ENCODE assay signal across 12 cellular contexts in the genomic region with DNA sequence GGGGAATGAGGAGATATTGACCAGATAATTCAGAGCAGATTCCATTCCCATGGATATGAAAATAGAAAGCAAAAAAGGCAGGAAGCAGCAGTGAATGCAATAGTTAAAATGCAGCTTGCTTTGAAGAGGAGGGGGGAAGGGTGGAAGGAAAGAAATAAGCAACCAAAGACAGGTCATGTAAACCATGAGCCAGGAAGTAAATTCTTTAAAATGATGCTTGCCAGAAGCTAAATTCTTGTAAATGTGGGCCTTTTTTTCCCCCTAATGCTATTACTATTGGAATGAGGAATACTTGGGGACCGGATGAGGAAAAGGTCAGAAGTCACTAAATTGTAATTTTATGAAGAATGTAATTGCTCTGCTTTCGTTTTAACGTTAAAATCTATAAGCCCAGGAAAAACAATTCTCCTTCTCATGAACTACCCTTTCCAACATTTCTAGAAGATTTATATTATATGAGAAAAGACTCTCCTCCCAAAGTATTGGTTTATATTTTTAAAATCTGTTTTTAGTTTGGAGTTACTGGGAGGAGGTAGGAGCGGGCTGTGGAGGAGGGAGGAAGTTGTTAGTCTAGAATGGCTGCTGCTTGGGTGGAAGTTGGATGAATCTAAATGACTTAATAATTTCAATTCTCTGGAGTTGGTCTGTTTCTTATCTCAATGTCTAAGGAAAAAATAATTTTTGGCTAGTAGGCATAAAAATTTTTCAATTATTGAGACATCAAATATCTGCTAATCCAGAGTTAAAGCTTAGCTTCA.
DNase-seq lines count a peak whose midpoint lies in the region; ATAC-seq and TF ChIP-seq lines count a peak whose summit lies in the region.
"Had no signal": no experiment of that assay in that cellular context is flagged by ENCODE, and none has a peak within 500 bp of the region (broad histone marks: within the 10 kb centered on the region; RNA-seq: fewer than 3 reads in every experiment).

No MANE protein-coding gene starts in this region.

- no peak overlapping the region for H3K9ac ChIP-seq in mucosa of rectum (ENCODE audit: low read depth in 1 of 2, low read length in 2 of 2)

- H3K4me1 Mint-ChIP-seq in MCF 10A (ENCODE audit: insufficient read depth, unreplicated experiment) = no peaks in the 10 kb centered on the region

- H3K4me1 ChIP-seq in breast epithelium (no peaks in the 10 kb centered on the region), esophagus squamous epithelium (no peaks in the 10 kb centered on the region), mucosa of rectum (ENCODE audit: control insufficient read depth in 2 of 2, insufficient read depth in 2 of 2, low read length in 2 of 2) (no peaks in the 10 kb centered on the region), uterus (peaks cover 0 to 4% of the 10 kb centered on the region in 2 donors)

- CTCF ChIA-PET in MCF 10A (lab: Yijun Ruan, JAX) = no interaction called here

- no TSS peak for BruUV-seq in MCF 10A (replicated peaks; lab: Mats Ljungman, UMichigan)

- TF ChIP-seq CTCF in breast epithelium (IDR thresholded peaks at IDR 0.05) = no peak
- TF ChIP-seq CTCF in MCF 10A (IDR thresholded peaks at IDR 0.05; ENCODE audit: unreplicated experiment) = no peak
- TF ChIP-seq CTCF in esophagus squamous epithelium (IDR thresholded peaks at IDR 0.05) = no peak
- TF ChIP-seq CTCF in uterus (IDR thresholded peaks at IDR 0.05) = no peak

- no peaks in the 10 kb centered on the region for H3K36me3 Mint-ChIP-seq in MCF 10A (ENCODE audit: insufficient read depth, unreplicated experiment)

- H3K9me3 ChIP-seq in breast epithelium = no peaks in the 10 kb centered on the region
- H3K9me3 ChIP-seq in esophagus squamous epithelium = no peaks in the 10 kb centered on the region
- H3K9me3 ChIP-seq in mucosa of rectum (ENCODE audit: control insufficient read depth in 2 of 2, low read length in 2 of 2) = no peaks in the 10 kb centered on the region
- H3K9me3 ChIP-seq in uterus = no peaks in the 10 kb centered on the region

- POLR2A ChIA-PET in MCF 10A (lab: Yijun Ruan, JAX) = no interaction called here

- H3K27ac ChIP-seq in breast epithelium = peak overlapping the region; percentile 53 to 60
- H3K27ac ChIP-seq in esophagus squamous epithelium = peak overlapping the region in 3 of 4 donors; percentile 22 to 47 (median 44)
- H3K27ac ChIP-seq in mucosa of rectum (ENCODE audit: low read depth in 2 of 2, low read length in 2 of 2) = peak overlapping the region; percentile 2 to 22
- peak overlapping the region; percentile 59 to 78 for H3K27ac ChIP-seq in uterus

- TF ChIP-seq POLR2A in breast epithelium (IDR thresholded peaks at IDR 0.05) = no peak
- TF ChIP-seq POLR2A in esophagus squamous epithelium (IDR thresholded peaks at IDR 0.05) = no peak
- TF ChIP-seq POLR2A in uterus (IDR thresholded peaks at IDR 0.05) = no peak

- H3K27ac Mint-ChIP-seq in MCF 10A (ENCODE audit: low read depth, unreplicated experiment) = no peak overlapping the region
- H3K27ac Mint-ChIP-seq: activated T-cell treated with anti-CD3 and anti-CD28 coated beads, Interleukin-2, amount 50 U/mL, for 24 hours had no signal

- H3K36me3 ChIP-seq in breast epithelium (no peaks in the 10 kb centered on the region), esophagus squamous epithelium (no peaks in the 10 kb centered on the region), mucosa of rectum (ENCODE audit: control insufficient read depth in 2 of 2, insufficient read depth in 2 of 2, low read length in 2 of 2) (no peaks in the 10 kb centered on the region), uterus (no peaks in the 10 kb centered on the region)

- H3K27me3 Mint-ChIP-seq in MCF 10A (ENCODE audit: insufficient read depth, unreplicated experiment) = no peaks in the 10 kb centered on the region
- H3K27me3 Mint-ChIP-seq: activated T-cell treated with anti-CD3 and anti-CD28 coated beads, Interleukin-2, amount 50 U/mL, for 24 hours had no signal

- H3K4me3 ChIP-seq in breast epithelium (peak overlapping the region; percentile 7 to 44 (median 22)), esophagus squamous epithelium (peak overlapping the region in 1 of 4 donors; percentile 38), mucosa of rectum (ENCODE audit: low read length in 2 of 2) (no peak overlapping the region), uterus (peak overlapping the region; percentile 3 to 19)

- no peak overlapping the region for H3K4me3 Mint-ChIP-seq in MCF 10A (ENCODE audit: unreplicated experiment)
- H3K4me3 Mint-ChIP-seq: activated T-cell treated with anti-CD3 and anti-CD28 coated beads, Interleukin-2, amount 50 U/mL, for 24 hours had no signal

- no peaks in the 10 kb centered on the region for H3K27me3 ChIP-seq in breast epithelium
- H3K27me3 ChIP-seq in esophagus squamous epithelium = no peaks in the 10 kb centered on the region
- H3K27me3 ChIP-seq in mucosa of rectum (ENCODE audit: control insufficient read depth in 2 of 2, insufficient read depth in 2 of 2, low read length in 2 of 2) = no peaks in the 10 kb centered on the region
- no peaks in the 10 kb centered on the region for H3K27me3 ChIP-seq in uterus

- intact Hi-C loops in breast epithelium (cut with DNase I; ENCODE audit: low total_unique reads) (no loop called here), MCF 10A (cut with micrococcal nuclease) (no loop called here), esophagus squamous epithelium (cut with DNase I) (no loop called here), uterus (cut with DNase I; ENCODE audit: low total_unique reads) (no loop called here), left colon (cut with DNase I, micrococcal nuclease) (no loop called here)

- DNase-seq in breast epithelium (ENCODE audit: low spot score in 2 of 2) (no peak), MCF 10A (ENCODE audit: unreplicated experiment) (no peak), esophagus squamous epithelium (lab: John Stamatoyannopoulos, UW) (no peak), uterus (no peak), left colon (no peak)
- DNase-seq: 8988T; activated T-cell treated with anti-CD3 and anti-CD28 coated beads, Interleukin-2, amount 50 U/mL, for 24 hours; GF-D8; NCI-H1694 had no signal

- 57 to 72% methylated on average over 4 of the region's 4 CpGs for WGBS in esophagus squamous epithelium, 2 donors

- H3K9me3 Mint-ChIP-seq in MCF 10A (ENCODE audit: unreplicated experiment) = peaks cover 6% of the 10 kb centered on the region

- no peak for ATAC-seq in left colon
- ATAC-seq in HG03139 (IDR thresholded peaks at IDR 0.05; ENCODE audit: unreplicated experiment) = no peak
- ATAC-seq in GM19455 (IDR thresholded peaks at IDR 0.05; ENCODE audit: unreplicated experiment) = no peak

Comparison
In these comparisons a context has a peak if more than half of its experiments do, and no peak if none do; other contexts are left out.
1. H3K27ac ChIP-seq: peak in every context shown above with its lines; median percentile 68 in uterus; 56 in breast epithelium; 44 in esophagus squamous epithelium; 12 in mucosa of rectum.
2. H3K4me3 ChIP-seq: peak in breast epithelium (3 of 3) and uterus (2 of 2); none in mucosa of rectum (0 of 2).